ENCODE assay signal across 20 cellular contexts in the genomic region with DNA sequence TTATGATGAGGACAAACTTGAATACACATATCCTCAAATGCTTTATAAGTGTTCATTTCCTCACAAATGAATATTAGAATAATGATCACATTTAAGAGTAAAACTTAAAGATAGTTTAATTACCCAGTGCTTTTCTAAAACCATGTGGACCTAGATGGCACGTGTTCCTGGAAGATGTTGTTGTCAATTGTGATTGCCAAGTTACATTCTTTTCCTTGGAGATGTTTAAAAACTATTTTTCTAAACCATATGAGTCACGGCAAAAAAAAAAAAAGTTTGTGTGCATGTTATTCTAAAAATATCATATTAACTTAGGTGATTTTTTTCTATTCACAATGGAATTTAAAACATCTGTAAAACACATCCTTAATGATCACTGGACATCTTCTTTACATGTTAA. TPM values are rescaled to one million over a fixed set of nuclear protein-coding genes. Genes with fewer than 3 reads are reported as not detected.
A peak's percentile ranks its signal among the peaks of the same experiment; 100 is the strongest.
DNase-seq lines count a peak whose midpoint lies in the region; ATAC-seq, FAIRE-seq and TF ChIP-seq lines count a peak whose summit lies in the region.
"Had no signal": no experiment of that assay in that cellular context is flagged by ENCODE, and none has a peak within 500 bp of the region (broad histone marks: within the 10 kb centered on the region; RNA-seq: fewer than 3 reads in every experiment).

No MANE protein-coding gene starts in this region.

- no peak for TF ChIP-seq RAD21 in HepG2 (CRISPR knock-in tag; IDR thresholded peaks at IDR 0.05)

- ATAC-seq in HepG2 = no peak
- no peak for ATAC-seq in right lobe of liver
- ATAC-seq in GM19324 (IDR thresholded peaks at IDR 0.05; ENCODE audit: low FRiP score, unreplicated experiment) = no peak
- ATAC-seq: CD8-positive, alpha-beta T cell; left colon had no signal

- TF ChIP-seq EP300 in HepG2 (IDR thresholded peaks at IDR 0.05; ENCODE audit: low read depth in 2 of 2, low read length in 2 of 2) = no peak
- TF ChIP-seq EP300 in HepG2 (CRISPR knock-in tag; IDR thresholded peaks at IDR 0.05; ENCODE audit: borderline replicate concordance) = no peak

- H3K4me1 ChIP-seq in HepG2 (ENCODE audit: insufficient read depth, low read length) (no peaks in the 10 kb centered on the region), right lobe of liver (no peaks in the 10 kb centered on the region), uterus (peaks cover 0 to 8% of the 10 kb centered on the region in 2 donors), thyroid gland (peaks cover 0 to 9% of the 10 kb centered on the region in 2 donors)
- H3K4me1 ChIP-seq: prostate gland had no signal

- POLR2A ChIA-PET in HepG2 (lab: Yijun Ruan, JAX) = no interaction called here

- BruUV-seq in HepG2 (replicated peaks; lab: Mats Ljungman, UMichigan) = no TSS peak

- H3K27ac ChIP-seq in HepG2 (ENCODE audit: extremely low read length, insufficient read depth, low read length) (no peak overlapping the region), right lobe of liver (no peak overlapping the region), uterus (peak overlapping the region; percentile 34 to 70), thyroid gland (no peak overlapping the region)
- H3K27ac ChIP-seq: prostate gland had no signal

- no peak overlapping the region for H3K4me2 ChIP-seq in HepG2 (ENCODE audit: low read depth, low read length)

- intact Hi-C loops in HepG2 (cut with micrococcal nuclease; ENCODE audit: unreplicated experiment) = no loop called here
- intact Hi-C loops in right lobe of liver (cut with DNase I) = no loop called here
- intact Hi-C loops in uterus (cut with DNase I; ENCODE audit: low total_unique reads) = no loop called here
- intact Hi-C loops in thyroid gland (cut with DNase I) = no loop called here

- H3K36me3 ChIP-seq in HepG2 (replicated peaks in 1 of 2; ENCODE audit: control insufficient read depth in 1 of 2, insufficient read depth in 2 of 2, low read length in 2 of 2) (no peaks in the 10 kb centered on the region), right lobe of liver (no peaks in the 10 kb centered on the region), uterus (no peaks in the 10 kb centered on the region), thyroid gland (no peaks in the 10 kb centered on the region)
- H3K36me3 ChIP-seq: prostate gland had no signal

- no peaks in the 10 kb centered on the region for H3K27me3 ChIP-seq in HepG2 (ENCODE audit: control insufficient read depth in 1 of 2, insufficient read depth in 2 of 2, low read length in 2 of 2)
- no peaks in the 10 kb centered on the region for H3K27me3 ChIP-seq in right lobe of liver
- H3K27me3 ChIP-seq in uterus = no peaks in the 10 kb centered on the region
- no peaks in the 10 kb centered on the region for H3K27me3 ChIP-seq in thyroid gland

- CTCF ChIA-PET in HepG2 (lab: Yijun Ruan, JAX; ENCODE audit: low intra/inter-chr PET ratio, low total read pairs) = no interaction called here

- in situ Hi-C loops in HepG2 (cut with HindIII; ENCODE audit: extremely low pct_ligation_motif_present, low pct_unique_long_range_greater_than_20kb) (no loop called here), astrocyte of the cerebellum (cut with HindIII; ENCODE audit: low sequenced_read_pairs) (no loop called here)

- FAIRE-seq in HepG2 (lab: Jason Lieb, UNC) = no peak

- no peak overlapping the region for H3K9ac ChIP-seq in HepG2 (ENCODE audit: insufficient read depth, low read depth, low read length)

- H3K9me3 ChIP-seq in HepG2 (ENCODE audit: low read length) = peaks cover 3% of the 10 kb centered on the region; the same call in 1 of the 2 replicates
- H3K9me3 ChIP-seq in right lobe of liver = no peaks in the 10 kb centered on the region
- no peaks in the 10 kb centered on the region for H3K9me3 ChIP-seq in uterus
- H3K9me3 ChIP-seq in thyroid gland = no peaks in the 10 kb centered on the region
- H3K9me3 ChIP-seq: prostate gland had no signal

- WGBS in HepG2 (ENCODE audit: low lambda C conversion rate) = under 1% methylated on average over 2 of the region's 2 CpGs
- WGBS in right lobe of liver (ENCODE audit: insufficient coverage, low coverage, low lambda C conversion rate, missing lambda C conversion rate) = 61% methylated on average over 2 of the region's 2 CpGs
- 62 to 73% methylated on average over 2 of the region's 2 CpGs for WGBS in thyroid gland, 2 donors

- TF ChIP-seq POLR2A in HepG2 (IDR thresholded peaks at IDR 0.05; ENCODE audit: insufficient read depth in 1 of 2, low read depth in 2 of 2, low read length in 2 of 2) (no peak), right lobe of liver (IDR thresholded peaks at IDR 0.05) (no peak), uterus (IDR thresholded peaks at IDR 0.05) (no peak), thyroid gland (IDR thresholded peaks at IDR 0.05) (no peak)

- no peak overlapping the region for H3K4me3 ChIP-seq in HepG2 (replicated peaks in 1 of 3; ENCODE audit: insufficient read depth in 1 of 3, low read depth in 2 of 3, low read length in 3 of 3)
- no peak overlapping the region for H3K4me3 ChIP-seq in right lobe of liver
- H3K4me3 ChIP-seq in astrocyte of the cerebellum (ENCODE audit: low read depth, low read length) = no peak overlapping the region
- H3K4me3 ChIP-seq in fibroblast of the aortic adventitia (ENCODE audit: low read depth, low read length) = no peak overlapping the region
- H3K4me3 ChIP-seq in uterus = no peak overlapping the region
- no peak overlapping the region for H3K4me3 ChIP-seq in thyroid gland (replicated peaks in 1 of 3)
- H3K4me3 ChIP-seq: prostate gland had no signal

- DNase-seq in HepG2 (ENCODE audit: low spot score) = no peak
- no peak for DNase-seq in right lobe of liver
- DNase-seq in astrocyte of the cerebellum (ENCODE audit: low read depth) = peak; percentile 27
- DNase-seq in fibroblast of the aortic adventitia (ENCODE audit: low read depth) = peak; percentile 67
- DNase-seq in uterus = no peak
- DNase-seq in GM10266 (ENCODE audit: extremely low spot score) = no peak
- DNase-seq in thyroid gland = no peak
- DNase-seq: ACHN; activated naive CD8-positive, alpha-beta T cell treated with anti-CD3 and anti-CD28 coated beads, Interleukin-2, amount 10 ng/mL, durations not matched to agents 7 days and 5 days; CD8-positive, alpha-beta T cell; central memory CD4-positive, alpha-beta T cell; DMS53; effector memory CD4-positive, alpha-beta T cell; Karpas-422; left colon; NCI-H1105; NCI-H524 treated with DMSO at 0.1 percent for 48 hours had no signal

- H2AFZ ChIP-seq in HepG2 (ENCODE audit: low read length) = no peak overlapping the region

- TF ChIP-seq CTCF in HepG2 (CRISPR knock-in tag; IDR thresholded peaks at IDR 0.05) (no peak), right lobe of liver (IDR thresholded peaks at IDR 0.05) (no peak), astrocyte of the cerebellum (IDR thresholded peaks at IDR 0.05; ENCODE audit: low read depth, low read length, missing control alignments) (no peak), fibroblast of the aortic adventitia (IDR thresholded peaks at IDR 0.05; ENCODE audit: insufficient read depth, low read length) (no peak), uterus (IDR thresholded peaks at IDR 0.05) (no peak), GM10266 (IDR thresholded peaks at IDR 0.05; ENCODE audit: control insufficient read depth, insufficient read depth, low read depth, missing control alignments) (no peak), thyroid gland (IDR thresholded peaks at IDR 0.05) (no peak)

- H3K79me2 ChIP-seq in HepG2 (ENCODE audit: insufficient read depth, low read length) = no peaks in the 10 kb centered on the region

- no peaks in the 10 kb centered on the region for H4K20me1 ChIP-seq in HepG2 (ENCODE audit: insufficient read depth, low read length)

TF ChIP-seq in HepG2, 621 proteins besides CTCF, POLR2A, EP300 and RAD21 (continues in another document):
- TF ChIP-seq, protein P1, sequence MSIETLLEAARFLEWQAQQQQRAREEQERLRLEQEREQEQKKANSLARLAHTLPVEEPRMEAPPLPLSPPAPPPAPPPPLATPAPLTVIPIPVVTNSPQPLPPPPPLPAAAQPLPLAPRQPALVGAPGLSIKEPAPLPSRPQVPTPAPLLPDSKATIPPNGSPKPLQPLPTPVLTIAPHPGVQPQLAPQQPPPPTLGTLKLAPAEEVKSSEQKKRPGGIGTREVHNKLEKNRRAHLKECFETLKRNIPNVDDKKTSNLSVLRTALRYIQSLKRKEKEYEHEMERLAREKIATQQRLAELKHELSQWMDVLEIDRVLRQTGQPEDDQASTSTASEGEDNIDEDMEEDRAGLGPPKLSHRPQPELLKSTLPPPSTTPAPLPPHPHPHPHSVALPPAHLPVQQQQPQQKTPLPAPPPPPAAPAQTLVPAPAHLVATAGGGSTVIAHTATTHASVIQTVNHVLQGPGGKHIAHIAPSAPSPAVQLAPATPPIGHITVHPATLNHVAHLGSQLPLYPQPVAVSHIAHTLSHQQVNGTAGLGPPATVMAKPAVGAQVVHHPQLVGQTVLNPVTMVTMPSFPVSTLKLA (IDR thresholded peaks at IDR 0.05) = 0 out of 2 replicates have a peak, but pooled peaks have one; percentile 15
- no peak for TF ChIP-seq NFYC (CRISPR knock-in tag; IDR thresholded peaks at IDR 0.05)

RNA-seq across cellular contexts. Expression of a gene that starts 51.1 kb away (rescaled TPM):
- total RNA-seq in HepG2 (2016; rRNA removed; fragmentation: Illumina TruSeq; extraction: Trizol) = not detected in 2 replicates
- not detected in 2 replicates for total RNA-seq in HepG2 (2016; cell fraction: cytosol; rRNA removed; fragmentation: Illumina TruSeq; extraction: Trizol; ENCODE audit: low read depth)
- not detected in 2 replicates for total RNA-seq in HepG2 (2016; cell fraction: insoluble cytoplasmic fraction; rRNA removed; fragmentation: Illumina TruSeq; extraction: Trizol)
- total RNA-seq in HepG2 (2016; cell fraction: membrane; rRNA removed; fragmentation: Illumina TruSeq; extraction: Trizol) = not detected in 2 replicates
- total RNA-seq in HepG2 (2016; cell fraction: nucleus; rRNA removed; fragmentation: Illumina TruSeq; extraction: Trizol) = not detected in 2 replicates
- polyA plus RNA-seq in HepG2 (2011; rRNA removed) = not detected in 2 replicates
- not detected in 2 replicates for polyA plus RNA-seq in HepG2 (2011; cell fraction: cytosol; rRNA removed)
- polyA plus RNA-seq in HepG2 (2011; cell fraction: nucleus; rRNA removed) = not detected in 2 replicates
- polyA plus RNA-seq in HepG2 (2012) = not detected in 2 replicates
- not detected in 2 replicates for polyA plus RNA-seq in HepG2 (2016; cell fraction: cytosol; fragmentation: Illumina TruSeq; extraction: Trizol; ENCODE audit: low read depth)
- polyA plus RNA-seq in HepG2 (2016; cell fraction: insoluble cytoplasmic fraction; fragmentation: Illumina TruSeq; extraction: Trizol; ENCODE audit: low read depth) = not detected in 2 replicates
- polyA plus RNA-seq in HepG2 (2016; cell fraction: membrane; fragmentation: Illumina TruSeq; extraction: Trizol; ENCODE audit: low read depth) = not detected in 2 replicates
- polyA plus RNA-seq in HepG2 (2016; cell fraction: nucleus; fragmentation: Illumina TruSeq; extraction: Trizol; ENCODE audit: insufficient read depth, low read depth) = not detected in 2 replicates
- not detected in 2 replicates for polyA minus RNA-seq in HepG2 (2011; rRNA and poly(A)+ RNA removed; ENCODE audit: low replicate concordance)
- polyA minus RNA-seq in HepG2 (2011; cell fraction: cytosol; rRNA and poly(A)+ RNA removed) = not detected in 2 replicates
- not detected in 2 replicates for polyA minus RNA-seq in HepG2 (2011; cell fraction: nucleus; rRNA and poly(A)+ RNA removed)
- 1 to 10 TPM in 5 of 6 experiments, under 1 TPM in 1; 0.77 to 4.5 (median 1.9) TPM for total RNA-seq in right lobe of liver
- 8.0 and 14.9 TPM in 2 replicates for total RNA-seq in fibroblast of the aortic adventitia (ENCODE audit: low replicate concordance)
- 10 to 100 TPM in 2 of 4 donors, 1 to 10 TPM in 2; 3.0 to 36.4 (median 16.3) TPM for total RNA-seq in uterus
- total RNA-seq in thyroid gland = 10 to 100 TPM; 14.0 to 33.2 (median 23.3) TPM
- total RNA-seq: mononuclear cell had no signal

Comparison
In these comparisons a context has a peak if more than half of its experiments do, and no peak if none do; other contexts are left out.
1. DNase-seq: peak in astrocyte of the cerebellum (single experiment) and fibroblast of the aortic adventitia (single experiment); none in HepG2 (single experiment), right lobe of liver (0 of 3), uterus (0 of 2), GM10266 (single experiment) and thyroid gland (0 of 2).
2. H3K27ac ChIP-seq: peak in uterus (2 of 2); none in HepG2 (single experiment), right lobe of liver (0 of 3) and thyroid gland (0 of 3).